In the genomic region with DNA sequence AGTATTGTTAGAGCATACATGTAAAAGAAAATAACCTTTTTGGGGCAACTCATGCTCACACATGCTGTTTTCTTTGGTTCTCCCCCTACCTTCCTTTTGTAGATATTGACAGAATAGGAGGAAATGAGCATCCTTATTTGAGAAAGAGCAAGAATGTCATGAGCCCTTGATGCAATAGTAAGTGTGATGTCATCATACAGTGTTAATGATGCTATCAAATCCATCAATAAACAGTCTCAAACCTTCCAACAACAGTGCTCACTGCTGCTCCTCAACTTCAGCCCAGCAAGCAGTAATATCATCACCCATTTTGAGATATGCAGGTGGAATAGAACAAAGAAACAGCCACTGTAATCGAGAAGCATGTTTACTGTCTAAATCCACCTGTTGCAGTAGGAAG, we compare ENCODE assay signal across 22 cellular contexts.
DNase-seq lines count a peak whose midpoint lies in the region; ATAC-seq, FAIRE-seq and TF ChIP-seq lines count a peak whose summit lies in the region.
"Had no signal": no experiment of that assay in that cellular context is flagged by ENCODE, and none has a peak within 500 bp of the region (broad histone marks: within the 10 kb centered on the region; RNA-seq: fewer than 3 reads in every experiment).

No MANE protein-coding gene starts in this region.

- ATAC-seq in HepG2 (no peak), right lobe of liver (no peak)
- ATAC-seq: GM12878 had no signal

- DNase-seq in HepG2 (ENCODE audit: low spot score): no peak
- no peak for DNase-seq in right lobe of liver
- peak; percentile 20 for DNase-seq in myocyte (ENCODE audit: low read depth)
- no peak for DNase-seq in HK-2 (ENCODE audit: unreplicated experiment)
- no peak for DNase-seq in NCI-H1417 treated with DMSO at 0.1 percent for 48 hours (lab: John Stamatoyannopoulos, UW)
- no peak for DNase-seq in SHP77 (lab: John Stamatoyannopoulos, UW)
- DNase-seq: ACHN; BE2C; C1 segment of cervical spinal cord; CD4-positive, CD25-positive, alpha-beta regulatory T cell; CD8-positive, alpha-beta memory T cell; COR-L47; DMS 273 treated with DMSO at 0.1 percent for 48 hours; DMS53; DND-41; EL; GM23248; H7; KG1 had no signal

- intact Hi-C loops in HepG2 (cut with micrococcal nuclease; ENCODE audit: unreplicated experiment): no loop called here
- intact Hi-C loops in right lobe of liver (cut with DNase I): no loop called here

- H3K36me3 ChIP-seq in HepG2 (replicated peaks in 1 of 2; ENCODE audit: control insufficient read depth in 1 of 2, insufficient read depth in 2 of 2, low read length in 2 of 2) (no peaks in the 10 kb centered on the region), right lobe of liver (no peaks in the 10 kb centered on the region), Loucy (ENCODE audit: insufficient read depth, low read length) (no peaks in the 10 kb centered on the region)
- H3K36me3 ChIP-seq: BE2C had no signal

- POLR2A ChIA-PET in HepG2 (lab: Yijun Ruan, JAX): no interaction called here

- TF ChIP-seq POLR2A in HepG2 (IDR thresholded peaks at IDR 0.05; ENCODE audit: insufficient read depth in 1 of 2, low read depth in 2 of 2, low read length in 2 of 2) (no peak), right lobe of liver (IDR thresholded peaks at IDR 0.05) (no peak)

- H3K4me1 ChIP-seq in HepG2 (ENCODE audit: insufficient read depth, low read length) (no peaks in the 10 kb centered on the region), right lobe of liver (no peaks in the 10 kb centered on the region), Loucy (ENCODE audit: insufficient read depth, low read length, poor library complexity, severe bottlenecking) (peaks cover 61% of the 10 kb centered on the region)
- H3K4me1 ChIP-seq: BE2C had no signal

- no peak for TF ChIP-seq RAD21 in HepG2 (CRISPR knock-in tag; IDR thresholded peaks at IDR 0.05)

- no peaks in the 10 kb centered on the region for H3K9me2 ChIP-seq in Loucy (replicated peaks; ENCODE audit: low read depth, low read length)

- TF ChIP-seq EP300 in HepG2 (IDR thresholded peaks at IDR 0.05; ENCODE audit: low read depth in 2 of 2, low read length in 2 of 2) (no peak), HepG2 (CRISPR knock-in tag; IDR thresholded peaks at IDR 0.05; ENCODE audit: borderline replicate concordance) (no peak)

- WGBS in HepG2 (ENCODE audit: low lambda C conversion rate): 0% methylated on average over 1 of the region's 1 CpG
- 54% methylated on average over 1 of the region's 1 CpG for WGBS in right lobe of liver (ENCODE audit: insufficient coverage, low coverage, low lambda C conversion rate, missing lambda C conversion rate)

- TF ChIP-seq CTCF in HepG2 (CRISPR knock-in tag; IDR thresholded peaks at IDR 0.05) (no peak), right lobe of liver (IDR thresholded peaks at IDR 0.05) (no peak), Loucy (conservative IDR thresholded peaks at IDR 0.05; ENCODE audit: low read length) (no peak)

- H3F3A ChIP-seq in Loucy (ENCODE audit: low read depth): no peaks in the 10 kb centered on the region

- no peaks in the 10 kb centered on the region for H3K9me3 ChIP-seq in HepG2 (ENCODE audit: low read length)
- no peaks in the 10 kb centered on the region for H3K9me3 ChIP-seq in right lobe of liver
- no peaks in the 10 kb centered on the region for H3K9me3 ChIP-seq in Loucy (ENCODE audit: insufficient read depth, low read depth, low read length)
- H3K9me3 ChIP-seq: BE2C had no signal

- no peak overlapping the region for H3K27ac ChIP-seq in HepG2 (ENCODE audit: extremely low read length, insufficient read depth, low read length)
- no peak overlapping the region for H3K27ac ChIP-seq in right lobe of liver
- H3K27ac ChIP-seq: GM23248 had no signal

- BruUV-seq in HepG2 (replicated peaks; lab: Mats Ljungman, UMichigan): no TSS peak

- H3K4me2 ChIP-seq in HepG2 (ENCODE audit: low read depth, low read length) (no peak overlapping the region), Loucy (ENCODE audit: low read depth, low read length, poor library complexity, severe bottlenecking) (no peak overlapping the region)

- H3K4me3 ChIP-seq in HepG2 (replicated peaks in 1 of 3; ENCODE audit: insufficient read depth in 1 of 3, low read depth in 2 of 3, low read length in 3 of 3) (no peak overlapping the region), right lobe of liver (no peak overlapping the region), Loucy (ENCODE audit: low read length, poor library complexity, severe bottlenecking) (no peak overlapping the region)
- H3K4me3 ChIP-seq: GM12878, GM23248 had no signal

- H3K79me2 ChIP-seq in HepG2 (ENCODE audit: insufficient read depth, low read length) (no peaks in the 10 kb centered on the region), Loucy (ENCODE audit: insufficient read depth, low read length) (no peaks in the 10 kb centered on the region)

- H4K20me1 ChIP-seq in HepG2 (ENCODE audit: insufficient read depth, low read length): no peaks in the 10 kb centered on the region
- no peaks in the 10 kb centered on the region for H4K20me1 ChIP-seq in Loucy (ENCODE audit: insufficient read depth, low read length, poor library complexity, severe bottlenecking)

- H3K9ac ChIP-seq in HepG2 (ENCODE audit: insufficient read depth, low read depth, low read length) (no peak overlapping the region), Loucy (ENCODE audit: low read depth, low read length, poor library complexity, severe bottlenecking) (peak overlapping the region; percentile 53)
- H3K9ac ChIP-seq: GM23248 had no signal

- H2AFZ ChIP-seq in HepG2 (ENCODE audit: low read length) (no peak overlapping the region), Loucy (ENCODE audit: low read length) (no peak overlapping the region)
- H2AFZ ChIP-seq: GM23248 had no signal

- CTCF ChIA-PET in HepG2 (lab: Yijun Ruan, JAX; ENCODE audit: low intra/inter-chr PET ratio, low total read pairs): no interaction called here

- H3K27me3 ChIP-seq in HepG2 (ENCODE audit: control insufficient read depth in 1 of 2, insufficient read depth in 2 of 2, low read length in 2 of 2): no peaks in the 10 kb centered on the region
- no peaks in the 10 kb centered on the region for H3K27me3 ChIP-seq in right lobe of liver
- H3K27me3 ChIP-seq in Loucy (ENCODE audit: insufficient read depth, low read length, poor library complexity, severe bottlenecking): no peaks in the 10 kb centered on the region
- H3K27me3 ChIP-seq: BE2C had no signal

- in situ Hi-C loops in HepG2 (cut with HindIII; ENCODE audit: extremely low pct_ligation_motif_present, low pct_unique_long_range_greater_than_20kb): no loop called here

- no peak for FAIRE-seq in HepG2 (lab: Jason Lieb, UNC)
- FAIRE-seq: A204.1, GM12878 had no signal

TF ChIP-seq in HepG2, 621 proteins besides CTCF, POLR2A, EP300 and RAD21 (continues in another document):
- TF ChIP-seq, protein P1, sequence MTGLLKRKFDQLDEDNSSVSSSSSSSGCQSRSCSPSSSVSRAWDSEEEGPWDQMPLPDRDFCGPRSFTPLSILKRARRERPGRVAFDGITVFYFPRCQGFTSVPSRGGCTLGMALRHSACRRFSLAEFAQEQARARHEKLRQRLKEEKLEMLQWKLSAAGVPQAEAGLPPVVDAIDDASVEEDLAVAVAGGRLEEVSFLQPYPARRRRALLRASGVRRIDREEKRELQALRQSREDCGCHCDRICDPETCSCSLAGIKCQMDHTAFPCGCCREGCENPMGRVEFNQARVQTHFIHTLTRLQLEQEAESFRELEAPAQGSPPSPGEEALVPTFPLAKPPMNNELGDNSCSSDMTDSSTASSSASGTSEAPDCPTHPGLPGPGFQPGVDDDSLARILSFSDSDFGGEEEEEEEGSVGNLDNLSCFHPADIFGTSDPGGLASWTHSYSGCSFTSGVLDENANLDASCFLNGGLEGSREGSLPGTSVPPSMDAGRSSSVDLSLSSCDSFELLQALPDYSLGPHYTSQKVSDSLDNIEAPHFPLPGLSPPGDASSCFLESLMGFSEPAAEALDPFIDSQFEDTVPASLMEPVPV (CRISPR knock-in tag; IDR thresholded peaks at IDR 0.05): no peak
- no peak for TF ChIP-seq KLF13 (CRISPR knock-in tag; IDR thresholded peaks at IDR 0.05)
- TF ChIP-seq SAP130 (CRISPR knock-in tag; IDR thresholded peaks at IDR 0.05; ENCODE audit: low read depth): no peak
- no peak for TF ChIP-seq HNRNPK (IDR thresholded peaks at IDR 0.05; ENCODE audit: low read depth, low read length, poor library complexity, severe bottlenecking)
- TF ChIP-seq ATF7 (IDR thresholded peaks at IDR 0.05): peak; percentile 65
- no peak for TF ChIP-seq ATF7 (CRISPR knock-in tag; IDR thresholded peaks at IDR 0.05)
- TF ChIP-seq, protein P2, sequence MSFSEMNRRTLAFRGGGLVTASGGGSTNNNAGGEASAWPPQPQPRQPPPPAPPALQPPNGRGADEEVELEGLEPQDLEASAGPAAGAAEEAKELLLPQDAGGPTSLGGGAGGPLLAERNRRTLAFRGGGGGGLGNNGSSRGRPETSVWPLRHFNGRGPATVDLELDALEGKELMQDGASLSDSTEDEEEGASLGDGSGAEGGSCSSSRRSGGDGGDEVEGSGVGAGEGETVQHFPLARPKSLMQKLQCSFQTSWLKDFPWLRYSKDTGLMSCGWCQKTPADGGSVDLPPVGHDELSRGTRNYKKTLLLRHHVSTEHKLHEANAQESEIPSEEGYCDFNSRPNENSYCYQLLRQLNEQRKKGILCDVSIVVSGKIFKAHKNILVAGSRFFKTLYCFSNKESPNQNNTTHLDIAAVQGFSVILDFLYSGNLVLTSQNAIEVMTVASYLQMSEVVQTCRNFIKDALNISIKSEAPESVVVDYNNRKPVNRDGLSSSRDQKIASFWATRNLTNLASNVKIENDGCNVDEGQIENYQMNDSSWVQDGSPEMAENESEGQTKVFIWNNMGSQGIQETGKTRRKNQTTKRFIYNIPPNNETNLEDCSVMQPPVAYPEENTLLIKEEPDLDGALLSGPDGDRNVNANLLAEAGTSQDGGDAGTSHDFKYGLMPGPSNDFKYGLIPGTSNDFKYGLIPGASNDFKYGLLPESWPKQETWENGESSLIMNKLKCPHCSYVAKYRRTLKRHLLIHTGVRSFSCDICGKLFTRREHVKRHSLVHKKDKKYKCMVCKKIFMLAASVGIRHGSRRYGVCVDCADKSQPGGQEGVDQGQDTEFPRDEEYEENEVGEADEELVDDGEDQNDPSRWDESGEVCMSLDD (CRISPR knock-in tag; IDR thresholded peaks at IDR 0.05; ENCODE audit: borderline replicate concordance): no peak
- no peak for TF ChIP-seq KDM3A (CRISPR knock-in tag; IDR thresholded peaks at IDR 0.05; ENCODE audit: low read depth)
- TF ChIP-seq ZSCAN12 (CRISPR knock-in tag; IDR thresholded peaks at IDR 0.05): no peak
- no peak for TF ChIP-seq ZNF136 (CRISPR knock-in tag; IDR thresholded peaks at IDR 0.05; ENCODE audit: low read depth)
- no peak for TF ChIP-seq ZNF782 (CRISPR knock-in tag; IDR thresholded peaks at IDR 0.05; ENCODE audit: borderline replicate concordance)
- no peak for TF ChIP-seq ZNF879 (CRISPR knock-in tag; IDR thresholded peaks at IDR 0.05)
- TF ChIP-seq ZNF737 (CRISPR knock-in tag; IDR thresholded peaks at IDR 0.05; ENCODE audit: borderline replicate concordance): no peak
- TF ChIP-seq CREB1 (IDR thresholded peaks at IDR 0.05): peak; percentile 68
- no peak for TF ChIP-seq CREB1 (CRISPR knock-in tag; IDR thresholded peaks at IDR 0.05)
- TF ChIP-seq KLF16 (CRISPR knock-in tag; IDR thresholded peaks at IDR 0.05): no peak
